Comparison of ENCODE assay signal across 9 cellular contexts in the genomic region with DNA sequence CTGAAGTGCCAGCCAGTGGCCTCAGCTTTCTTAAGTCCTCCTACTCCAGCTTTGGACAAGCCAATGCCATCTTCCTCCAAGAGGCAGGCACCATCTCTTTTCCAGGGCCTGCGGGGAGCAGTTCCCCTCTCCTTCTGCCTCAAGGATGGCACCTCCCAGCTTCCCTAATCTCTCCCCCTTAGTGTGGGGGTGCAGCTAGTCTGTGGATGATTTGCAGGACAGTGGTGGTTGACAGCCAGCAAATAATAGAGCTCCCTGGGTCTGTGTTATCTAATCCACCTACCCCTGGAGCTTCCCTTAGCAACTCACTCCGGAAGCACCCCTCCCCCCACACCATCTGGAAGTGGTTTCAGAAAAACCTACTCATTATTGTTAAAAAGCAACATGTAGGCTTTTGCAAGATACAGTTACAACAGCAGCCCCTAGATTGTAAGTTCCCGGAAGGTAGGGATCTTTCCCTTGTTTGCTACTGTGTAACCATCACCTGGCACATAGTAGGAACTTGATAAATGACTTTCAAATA.
DNase-seq lines count a peak whose midpoint lies in the region; TF ChIP-seq lines count a peak whose summit lies in the region.
"Had no signal": no experiment of that assay in that cellular context is flagged by ENCODE, and none has a peak within 500 bp of the region (broad histone marks: within the 10 kb centered on the region; RNA-seq: fewer than 3 reads in every experiment).

No MANE protein-coding gene starts in this region.

- TF ChIP-seq CTCF in tibial artery (IDR thresholded peaks at IDR 0.05), result no peak

- WGBS in HUES64, result 44% methylated on average over 2 of the region's 3 CpGs

- H3K27me3 ChIP-seq in HUES64 (ENCODE audit: insufficient read depth, low read length) (no peaks in the 10 kb centered on the region), tibial artery (no peaks in the 10 kb centered on the region)

- DNase-seq in SIG-M5 treated with dmso at 0.1 percent for 504 hours (lab: John Stamatoyannopoulos, UW; ENCODE audit: unreplicated experiment) (peak; percentile 78), SIG-M5 (lab: John Stamatoyannopoulos, UW) (no peak), T1000 (lab: John Stamatoyannopoulos, UW) (peak; percentile 2), left kidney (ENCODE audit: low read depth, low spot score) (peak; percentile 82), HCEC 1CT (no peak), NCI-H2107 (lab: John Stamatoyannopoulos, UW) (no peak), tibial artery (no peak)
- DNase-seq: caudate nucleus had no signal

- H3K9ac ChIP-seq in HUES64 (ENCODE audit: low read depth, low read length), result no peak overlapping the region

- H3K27ac ChIP-seq in HUES64 (ENCODE audit: low read depth, low read length) (peak overlapping the region; percentile 61; the same call in 1 of the 2 replicates), tibial artery (no peak overlapping the region)

- intact Hi-C loops in tibial artery (cut with DNase I; ENCODE audit: low total_unique reads), result no loop called here

- H3K9me3 ChIP-seq in HUES64 (ENCODE audit: insufficient read depth, low read depth, low read length), result no peaks in the 10 kb centered on the region
- H3K9me3 ChIP-seq in tibial artery, result no peaks in the 10 kb centered on the region

- H3K4me1 ChIP-seq in HUES64 (ENCODE audit: insufficient read depth, low read length), result peaks cover 46% of the 10 kb centered on the region
- peaks cover 0 to 5% (median 4%) of the 10 kb centered on the region in 4 donors for H3K4me1 ChIP-seq in tibial artery

- no peaks in the 10 kb centered on the region for H3K36me3 ChIP-seq in HUES64 (ENCODE audit: insufficient read depth, low read length)
- no peaks in the 10 kb centered on the region for H3K36me3 ChIP-seq in tibial artery

- H3K4me3 ChIP-seq in HUES64 (ENCODE audit: low read length) (no peak overlapping the region), tibial artery (no peak overlapping the region)

Comparison
In these comparisons a context has a peak if more than half of its experiments do, and no peak if none do; other contexts are left out.
1. DNase-seq: peak in SIG-M5 treated with dmso at 0.1 percent for 504 hours (single experiment), T1000 (single experiment) and left kidney (single experiment); none in SIG-M5 (single experiment), HCEC 1CT (single experiment), NCI-H2107 (single experiment) and tibial artery (0 of 2).